ENCODE assay signal across 7 cellular contexts in genomic region chr7:98870071-98870651, GRCh38. TPM values are rescaled to one million over a fixed set of nuclear protein-coding genes. Genes with fewer than 3 reads are reported as not detected.
DNase-seq lines count a peak whose midpoint lies in the region; ATAC-seq and TF ChIP-seq lines count a peak whose summit lies in the region.

No MANE protein-coding gene starts in this region.

- peaks cover 4% of the 10 kb centered on the region for H3K4me1 Mint-ChIP-seq in activated T-cell treated with anti-CD3 and anti-CD28 coated beads, Interleukin-2, amount 50 U/mL, for 4 hours (ENCODE audit: low read depth)

- H3K27me3 ChIP-seq in esophagus squamous epithelium (peaks cover 0 to 71% (median 8%) of the 10 kb centered on the region in 4 donors), thyroid gland (no peaks in the 10 kb centered on the region)

- peaks cover 12% of the 10 kb centered on the region for H3K27me3 Mint-ChIP-seq in activated T-cell treated with anti-CD3 and anti-CD28 coated beads, Interleukin-2, amount 50 U/mL, for 4 hours (ENCODE audit: low read depth)

- ATAC-seq in GM18502 (IDR thresholded peaks at IDR 0.05; ENCODE audit: poor library complexity, unreplicated experiment) (peak; percentile 72), HG02973 (IDR thresholded peaks at IDR 0.05; ENCODE audit: unreplicated experiment) (peak; percentile 75)
- ATAC-seq in activated T-cell treated with anti-CD3 and anti-CD28 coated beads, Interleukin-2, amount 50 U/mL, for 4 hours: peak; percentile 94 to 97

- H3K36me3 Mint-ChIP-seq in activated T-cell treated with anti-CD3 and anti-CD28 coated beads, Interleukin-2, amount 50 U/mL, for 4 hours (ENCODE audit: insufficient read depth): no peaks in the 10 kb centered on the region

- TF ChIP-seq POLR2A in esophagus squamous epithelium (IDR thresholded peaks at IDR 0.05) (no peak), thyroid gland (IDR thresholded peaks at IDR 0.05) (no peak)

- H3K36me3 ChIP-seq in esophagus squamous epithelium (no peaks in the 10 kb centered on the region), thyroid gland (no peaks in the 10 kb centered on the region)

- peak overlapping the region; percentile 71 for H3K4me3 Mint-ChIP-seq in activated T-cell treated with anti-CD3 and anti-CD28 coated beads, Interleukin-2, amount 50 U/mL, for 4 hours

- peak overlapping the region; percentile 17 to 65 (median 46) for H3K4me3 ChIP-seq in esophagus squamous epithelium
- peak overlapping the region in 1 of 3 donors; percentile 9 for H3K4me3 ChIP-seq in thyroid gland (replicated peaks in 1 of 3)

- H3K9me3 ChIP-seq in esophagus squamous epithelium: no peaks in the 10 kb centered on the region
- H3K9me3 ChIP-seq in thyroid gland: no peaks in the 10 kb centered on the region

- WGBS in esophagus squamous epithelium, 2 donors: 1 to 4% methylated on average over 25 to 30 of the region's 44 CpGs
- WGBS in thyroid gland, 2 donors: 0 to 2% methylated on average over 37 to 40 of the region's 44 CpGs

- H3K4me1 ChIP-seq in esophagus squamous epithelium (peaks cover 0 to 21% (median 13%) of the 10 kb centered on the region in 3 donors), thyroid gland (peaks cover 0 to 10% of the 10 kb centered on the region in 2 donors)

- H3K27ac ChIP-seq in esophagus squamous epithelium (no peak overlapping the region), thyroid gland (no peak overlapping the region)

- no peaks in the 10 kb centered on the region for H3K9me3 Mint-ChIP-seq in activated T-cell treated with anti-CD3 and anti-CD28 coated beads, Interleukin-2, amount 50 U/mL, for 4 hours

- intact Hi-C loops in esophagus squamous epithelium (cut with DNase I): no loop called here
- intact Hi-C loops in thyroid gland (cut with DNase I): no loop called here

- TF ChIP-seq CTCF in esophagus squamous epithelium (IDR thresholded peaks at IDR 0.05): no peak
- TF ChIP-seq CTCF in thyroid gland (IDR thresholded peaks at IDR 0.05): no peak

- peak; percentile 35 for DNase-seq in NCI-H748 treated with DMSO at 0.1 percent for 48 hours (lab: John Stamatoyannopoulos, UW)
- peak; percentile 73 for DNase-seq in activated T-cell treated with anti-CD3 and anti-CD28 coated beads, Interleukin-2, amount 50 U/mL, for 4 hours
- DNase-seq in esophagus squamous epithelium (lab: John Stamatoyannopoulos, UW): no peak
- DNase-seq in nucleus accumbens (lab: John Stamatoyannopoulos, UW): peak in 49 of 56 donors; percentile 4 to 93 (median 70)
- DNase-seq in thyroid gland: peak; percentile 21 to 26

RNA-seq across cellular contexts. Expression of gene TMEM130, which starts 0.3 kb away (rescaled TPM):
- total RNA-seq in activated T-cell treated with anti-CD3 and anti-CD28 coated beads, Interleukin-2, amount 50 U/mL, for 4 hours: not detected
- under 1 TPM in 2 of 4 donors, not detected in 2; 0.12 to 0.57 TPM for total RNA-seq in esophagus squamous epithelium
- under 1 TPM in 3 of 4 donors, not detected in 1; 0.22 to 0.81 (median 0.63) TPM for total RNA-seq in thyroid gland

RNA-seq across cellular contexts. Expression of gene TRRAP, which starts 8.2 kb away (rescaled TPM):
- total RNA-seq in activated T-cell treated with anti-CD3 and anti-CD28 coated beads, Interleukin-2, amount 50 U/mL, for 4 hours: 10 to 100 TPM; 47.0 to 48.7 (median 47.5) TPM
- total RNA-seq in esophagus squamous epithelium: 10 to 100 TPM; 12.1 to 25.6 (median 16.7) TPM
- 10 to 100 TPM; 43.5 to 72.6 (median 52.2) TPM for total RNA-seq in thyroid gland
